In genomic region chr11:1407668-1408067, GRCh38 we compare ENCODE assay signal across 17 cellular contexts. TPM values are rescaled to one million over a fixed set of nuclear protein-coding genes. Genes with fewer than 3 reads are reported as not detected.
DNase-seq lines count a peak whose midpoint lies in the region; TF ChIP-seq lines count a peak whose summit lies in the region.
"Had no signal": no experiment of that assay in that cellular context is flagged by ENCODE, and none has a peak within 500 bp of the region (broad histone marks: within the 10 kb centered on the region; RNA-seq: fewer than 3 reads in every experiment).

No MANE protein-coding gene starts in this region.

- H3K79me2 ChIP-seq in trophoblast cell (ENCODE audit: control insufficient read depth, insufficient read depth, low read length, poor library complexity): no peaks in the 10 kb centered on the region

- no peak overlapping the region for H2BK120ac ChIP-seq in trophoblast cell (ENCODE audit: insufficient read depth, low read length, poor library complexity)

- H3K27me3 Mint-ChIP-seq in glutamatergic neuron (ENCODE audit: unreplicated experiment): peaks cover 23% of the 10 kb centered on the region

- no peak overlapping the region for H2AK5ac ChIP-seq in trophoblast cell (ENCODE audit: low read length)

- H3K4me1 Mint-ChIP-seq in glutamatergic neuron (ENCODE audit: low read depth, unreplicated experiment): peaks cover 30% of the 10 kb centered on the region
- H3K4me1 Mint-ChIP-seq: GM23338, H9 had no signal

- WGBS in trophoblast cell (ENCODE audit: extremely low coverage, insufficient coverage, insufficient read length): no CpG with 5 or more reads among the region's 8 CpGs

- no peaks in the 10 kb centered on the region for H3K36me3 ChIP-seq in trophoblast cell (ENCODE audit: control insufficient read depth in 1 of 2, insufficient read depth in 2 of 2, low read length in 2 of 2)
- H3K36me3 ChIP-seq: BE2C; BLaER1 treated with 17β-estradiol and CSF1 and Interleukin-3, amounts not matched to agents 10 nM and 100 nM had no signal

- no peak overlapping the region for H3K4me2 ChIP-seq in trophoblast cell (ENCODE audit: low read length)
- H3K4me2 ChIP-seq: BLaER1 treated with 17β-estradiol and CSF1 and Interleukin-3, amounts not matched to agents 10 nM and 100 nM; GM23338 had no signal

- H3K14ac ChIP-seq in trophoblast cell (ENCODE audit: low read length): no peak overlapping the region

- peaks cover 16% of the 10 kb centered on the region for H3K9me3 Mint-ChIP-seq in glutamatergic neuron (ENCODE audit: unreplicated experiment)
- H3K9me3 Mint-ChIP-seq: CD4-positive, alpha-beta memory T cell; GM23338 had no signal

- H3K27ac ChIP-seq in angular gyrus (ENCODE audit: low read depth, low read length): peak overlapping the region; percentile 70
- H3K27ac ChIP-seq in trophoblast cell (ENCODE audit: low read depth, low read length): no peak overlapping the region
- H3K27ac ChIP-seq: BLaER1 treated with 17β-estradiol and CSF1 and Interleukin-3, amounts not matched to agents 10 nM and 100 nM had no signal

- no peak overlapping the region for H3K4ac ChIP-seq in trophoblast cell (ENCODE audit: low read depth, low read length)

- no peak overlapping the region for H3K4me3 Mint-ChIP-seq in glutamatergic neuron (ENCODE audit: unreplicated experiment)
- H3K4me3 Mint-ChIP-seq: CD4-positive, alpha-beta memory T cell; GM23338; H9 had no signal

- no peak for TF ChIP-seq CTCF in glutamatergic neuron (IDR thresholded peaks at IDR 0.05; ENCODE audit: partially characterized antibody, unreplicated experiment)

- no peaks in the 10 kb centered on the region for H3K79me1 ChIP-seq in trophoblast cell (ENCODE audit: low read length)

- H4K91ac ChIP-seq in trophoblast cell (ENCODE audit: low read depth, low read length): no peak overlapping the region

- no peak overlapping the region for H3K23ac ChIP-seq in trophoblast cell (ENCODE audit: low read length)

- H4K8ac ChIP-seq in trophoblast cell (ENCODE audit: low read depth, low read length): no peak overlapping the region

- H3K27ac Mint-ChIP-seq in glutamatergic neuron (ENCODE audit: unreplicated experiment): peak overlapping the region; percentile 59
- H3K27ac Mint-ChIP-seq: GM23338, H9 had no signal

- H3K9me3 ChIP-seq in trophoblast cell (ENCODE audit: insufficient read depth, low read depth, low read length): peaks cover 13% of the 10 kb centered on the region
- H3K9me3 ChIP-seq: BE2C; BLaER1 treated with 17β-estradiol and CSF1 and Interleukin-3, amounts not matched to agents 10 nM and 100 nM had no signal

- no peaks in the 10 kb centered on the region for H3K4me1 ChIP-seq in trophoblast cell (ENCODE audit: control insufficient read depth in 1 of 2, insufficient read depth in 2 of 2, low read length in 2 of 2)
- H3K4me1 ChIP-seq: BE2C had no signal

- H3K36me3 Mint-ChIP-seq in glutamatergic neuron (ENCODE audit: unreplicated experiment): no peaks in the 10 kb centered on the region
- H3K36me3 Mint-ChIP-seq: CD4-positive, alpha-beta memory T cell had no signal

- H2BK5ac ChIP-seq in trophoblast cell (ENCODE audit: low read depth, low read length, poor library complexity): no peak overlapping the region

- H3K18ac ChIP-seq in trophoblast cell (ENCODE audit: low read length): no peak overlapping the region

- no peaks in the 10 kb centered on the region for H3K27me3 ChIP-seq in trophoblast cell (ENCODE audit: insufficient read depth, low read length)
- H3K27me3 ChIP-seq: BE2C had no signal

- H4K12ac ChIP-seq in trophoblast cell (ENCODE audit: low read depth, low read length): no peak overlapping the region

- H3K4me3 ChIP-seq in trophoblast cell (ENCODE audit: low read depth, low read length): no peak overlapping the region
- H3K4me3 ChIP-seq: BLaER1 treated with 17β-estradiol and CSF1 and Interleukin-3, amounts not matched to agents 10 nM and 100 nM; GM23338 had no signal

- no peak overlapping the region for H3K9ac ChIP-seq in trophoblast cell (ENCODE audit: low read length)
- H3K9ac ChIP-seq: BLaER1 treated with 17β-estradiol and CSF1 and Interleukin-3, amounts not matched to agents 10 nM and 100 nM had no signal

- no peak overlapping the region for H2AFZ ChIP-seq in trophoblast cell (ENCODE audit: insufficient read depth, low read length, poor library complexity)
- H2AFZ ChIP-seq: GM23338 had no signal

- DNase-seq in 8988T: peak; percentile 47
- DNase-seq in glutamatergic neuron: no peak
- no peak for DNase-seq in NCI-H2081 treated with DMSO at 0.1 percent for 48 hours (lab: John Stamatoyannopoulos, UW)
- no peak for DNase-seq in trophoblast cell
- no peak for DNase-seq in AG08396 (ENCODE audit: low spot score)
- DNase-seq: AML-193, BE2C, Calu3, COR-L47, DMS53, DMS79 treated with DMSO at 0.1 percent for 48 hours, GF-D8, H9 had no signal

- no peak overlapping the region for H2BK12ac ChIP-seq in trophoblast cell (ENCODE audit: low read length)

RNA-seq across cellular contexts. Expression of gene BRSK2, which starts 17.9 kb away (rescaled TPM):
- 207 TPM for total RNA-seq in glutamatergic neuron (ENCODE audit: unreplicated experiment)
- 0.82 and 0.89 TPM in 2 replicates for polyA plus RNA-seq in trophoblast cell (2013)
